In genomic region chr3:135246027-135246426, GRCh38 we compare ENCODE assay signal across 1 cellular context.
TF ChIP-seq lines count a peak whose summit lies in the region.

No MANE protein-coding gene starts in this region.

TF ChIP-seq in SK-N-SH, 30 proteins besides CTCF, POLR2A, EP300 and RAD21:
- TF ChIP-seq MEF2A (IDR thresholded peaks at IDR 0.05; ENCODE audit: borderline replicate concordance, low read depth) = no peak
- TF ChIP-seq ZBTB33 (IDR thresholded peaks at IDR 0.05; ENCODE audit: borderline replicate concordance, low read depth) = no peak
- TF ChIP-seq RCOR1 (IDR thresholded peaks at IDR 0.05; ENCODE audit: low read length) = no peak
- no peak for TF ChIP-seq ELF1 (IDR thresholded peaks at IDR 0.05)
- no peak for TF ChIP-seq GABPA (IDR thresholded peaks at IDR 0.05; ENCODE audit: low read depth)
- TF ChIP-seq, protein P1, sequence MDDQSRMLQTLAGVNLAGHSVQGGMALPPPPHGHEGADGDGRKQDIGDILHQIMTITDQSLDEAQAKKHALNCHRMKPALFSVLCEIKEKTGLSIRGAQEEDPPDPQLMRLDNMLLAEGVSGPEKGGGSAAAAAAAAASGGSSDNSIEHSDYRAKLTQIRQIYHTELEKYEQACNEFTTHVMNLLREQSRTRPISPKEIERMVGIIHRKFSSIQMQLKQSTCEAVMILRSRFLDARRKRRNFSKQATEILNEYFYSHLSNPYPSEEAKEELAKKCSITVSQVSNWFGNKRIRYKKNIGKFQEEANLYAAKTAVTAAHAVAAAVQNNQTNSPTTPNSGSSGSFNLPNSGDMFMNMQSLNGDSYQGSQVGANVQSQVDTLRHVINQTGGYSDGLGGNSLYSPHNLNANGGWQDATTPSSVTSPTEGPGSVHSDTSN (IDR thresholded peaks at IDR 0.05) = no peak
- TF ChIP-seq FOXJ3 (CRISPR knock-in tag; IDR thresholded peaks at IDR 0.05) = no peak
- TF ChIP-seq FOSL2 (IDR thresholded peaks at IDR 0.05; ENCODE audit: borderline replicate concordance, low read depth) = no peak
- no peak for TF ChIP-seq TAF1 (IDR thresholded peaks at IDR 0.05; ENCODE audit: borderline replicate concordance, low read depth, low read length)
- TF ChIP-seq, protein P2, sequence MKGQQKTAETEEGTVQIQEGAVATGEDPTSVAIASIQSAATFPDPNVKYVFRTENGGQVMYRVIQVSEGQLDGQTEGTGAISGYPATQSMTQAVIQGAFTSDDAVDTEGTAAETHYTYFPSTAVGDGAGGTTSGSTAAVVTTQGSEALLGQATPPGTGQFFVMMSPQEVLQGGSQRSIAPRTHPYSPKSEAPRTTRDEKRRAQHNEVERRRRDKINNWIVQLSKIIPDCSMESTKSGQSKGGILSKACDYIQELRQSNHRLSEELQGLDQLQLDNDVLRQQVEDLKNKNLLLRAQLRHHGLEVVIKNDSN (IDR thresholded peaks at IDR 0.05; ENCODE audit: borderline replicate concordance, low read depth) = no peak
- no peak for TF ChIP-seq NFIC (IDR thresholded peaks at IDR 0.05; ENCODE audit: borderline replicate concordance)
